8 cellular contexts compared by ENCODE assay signal in genomic region chr5:76547242-76547890, GRCh38.
A peak's percentile ranks its signal among the peaks of the same experiment; 100 is the strongest.
DNase-seq lines count a peak whose midpoint lies in the region; ATAC-seq, FAIRE-seq and TF ChIP-seq lines count a peak whose summit lies in the region.

No MANE protein-coding gene starts in this region.

- H3K9me3 ChIP-seq in OCI-LY7 (ENCODE audit: low read length) = no peaks in the 10 kb centered on the region
- no peaks in the 10 kb centered on the region for H3K9me3 ChIP-seq in skeletal muscle tissue (ENCODE audit: control insufficient read depth in 3 of 3, low read length in 3 of 3)

- H3K27ac ChIP-seq in OCI-LY7 (ENCODE audit: low read depth, low read length, poor library complexity, severe bottlenecking) (peak overlapping the region; percentile 71), skeletal muscle tissue (ENCODE audit: low read depth, low read length) (peak overlapping the region; percentile 68)

- H3K4me2 ChIP-seq in OCI-LY7 (ENCODE audit: low read length) = peak overlapping the region; percentile 73

- FAIRE-seq in bronchial epithelial cell (lab: Jason Lieb, UNC) (no peak), D721Med (lab: Jason Lieb, UNC) (no peak)

- POLR2A ChIA-PET in OCI-LY7 (lab: Charles Lee) = interaction anchor here (0.6 to 2.2 kb wide), 6 partner anchors 36 to 494 kb away, joined by 3 to 10 read pairs (median 4); partner anchors contain the start of gene IQGAP2

- H3K9ac ChIP-seq in skeletal muscle tissue (ENCODE audit: low read depth in 1 of 3, low read length in 3 of 3) = no peak overlapping the region

- peak overlapping the region; percentile 12; the same call in 1 of the 2 replicates for H2AFZ ChIP-seq in OCI-LY7 (ENCODE audit: low read length)

- H3K36me3 ChIP-seq in OCI-LY7 (ENCODE audit: insufficient read depth, low read length) = no peaks in the 10 kb centered on the region
- H3K36me3 ChIP-seq in bronchial epithelial cell (ENCODE audit: control insufficient read depth, insufficient read depth, low read length) = no peaks in the 10 kb centered on the region
- no peaks in the 10 kb centered on the region for H3K36me3 ChIP-seq in skeletal muscle tissue (ENCODE audit: control insufficient read depth in 3 of 3, insufficient read depth in 3 of 3, low read length in 3 of 3)

- ATAC-seq in GM18508 (IDR thresholded peaks at IDR 0.05; ENCODE audit: insufficient read depth, unreplicated experiment) = peak; percentile 39
- peak; percentile 66 for ATAC-seq in HG02642 (IDR thresholded peaks at IDR 0.05; ENCODE audit: poor library complexity, unreplicated experiment)

- H3K4me3 ChIP-seq in OCI-LY7 (ENCODE audit: low read depth, low read length, poor library complexity, severe bottlenecking) (peak overlapping the region; percentile 50), bronchial epithelial cell (ENCODE audit: low read depth, low read length) (no peak overlapping the region), skeletal muscle tissue (ENCODE audit: low read length in 3 of 3) (no peak overlapping the region)

- CTCF ChIA-PET in OCI-LY7 (lab: Charles Lee; ENCODE audit: unreplicated experiment) = interaction anchor here (0.6 to 1.8 kb wide), 5 partner anchors 36 to 196 kb away, joined by 3 to 9 read pairs (median 5); no protein-coding TSS in a partner anchor

- H4K20me1 ChIP-seq in OCI-LY7 (ENCODE audit: insufficient read depth, low read length) = no peaks in the 10 kb centered on the region

- no TSS peak for BruUV-seq in OCI-LY7 (replicated peaks; lab: Mats Ljungman, UMichigan)

- TF ChIP-seq CTCF in OCI-LY7 (conservative IDR thresholded peaks at IDR 0.05; ENCODE audit: low read length) (no peak), bronchial epithelial cell (IDR thresholded peaks at IDR 0.05; ENCODE audit: insufficient read depth, low read length, severe bottlenecking) (no peak), D721Med (IDR thresholded peaks at IDR 0.05; ENCODE audit: insufficient read depth, missing control alignments) (no peak)

- DNase-seq in OCI-LY7 (ENCODE audit: low spot score) (peak; percentile 78), bronchial epithelial cell (ENCODE audit: low read depth) (peak; percentile 30), D721Med (ENCODE audit: insufficient read length, low spot score) (no peak), SK-N-DZ (ENCODE audit: low spot score) (no peak), SKM-1 (lab: John Stamatoyannopoulos, UW; ENCODE audit: unreplicated experiment) (no peak)

- no peaks in the 10 kb centered on the region for H3K27me3 ChIP-seq in bronchial epithelial cell (ENCODE audit: control insufficient read depth, insufficient read depth, low read length)
- H3K27me3 ChIP-seq in skeletal muscle tissue (ENCODE audit: control insufficient read depth in 3 of 3, insufficient read depth in 3 of 3, low read length in 3 of 3) = no peaks in the 10 kb centered on the region

- intact Hi-C loops in OCI-LY7 (cut with micrococcal nuclease; ENCODE audit: unreplicated experiment) = loop anchor here (5.0 to 10.0 kb wide), 2 partner anchors 195 to 373 kb away; no protein-coding TSS in a partner anchor

- H3K79me2 ChIP-seq in OCI-LY7 (ENCODE audit: insufficient read depth, low read depth, low read length) = peaks cover 28% of the 10 kb centered on the region; the same call in 1 of the 2 replicates

- no peaks in the 10 kb centered on the region for H3K9me2 ChIP-seq in OCI-LY7 (ENCODE audit: insufficient read depth, low read length)

- H3K4me1 ChIP-seq in OCI-LY7 (ENCODE audit: insufficient read depth, low read length, poor library complexity, severe bottlenecking) (peaks cover 43% of the 10 kb centered on the region), skeletal muscle tissue (ENCODE audit: control insufficient read depth in 3 of 3, insufficient read depth in 3 of 3, low read length in 3 of 3) (no peaks in the 10 kb centered on the region)

Comparison
In these comparisons a context has a peak if more than half of its experiments do, and no peak if none do; other contexts are left out.
1. DNase-seq: peak in OCI-LY7 (single experiment) and bronchial epithelial cell (single experiment); none in D721Med (single experiment), SK-N-DZ (single experiment) and SKM-1 (single experiment).